In the genomic region with DNA sequence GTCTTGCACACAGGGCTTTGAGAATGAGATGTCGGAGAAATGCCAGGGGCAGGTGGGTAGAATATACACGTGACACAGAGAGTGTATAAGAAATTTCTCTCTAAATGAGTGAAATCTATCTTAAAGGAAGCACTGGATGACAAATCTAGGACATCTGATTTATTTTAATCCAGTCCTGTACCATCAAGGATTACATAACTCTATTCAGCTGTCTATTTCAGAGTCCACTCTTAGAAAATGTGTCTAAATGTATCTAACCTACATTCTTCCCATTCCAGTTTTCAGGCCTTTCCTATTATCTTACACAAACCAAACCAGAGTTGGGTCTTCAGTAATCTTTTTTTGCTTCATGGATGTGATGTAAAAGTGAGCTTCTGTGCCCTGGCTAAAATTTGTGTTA, we compare ENCODE assay signal across 40 cellular contexts.
"Had no signal": no experiment of that assay in that cellular context is flagged by ENCODE, and none has a peak within 500 bp of the region (broad histone marks: within the 10 kb centered on the region; RNA-seq: fewer than 3 reads in every experiment).

No MANE protein-coding gene starts in this region.

- H3K9me3 Mint-ChIP-seq: activated naive CD4-positive, alpha-beta T cell treated with anti-CD3 and anti-CD28 coated beads for 36 hours; activated naive CD4-positive, alpha-beta T cell treated with anti-CD3 and anti-CD28 coated beads, Interleukin-2, amount 10 ng/mL, durations not matched to agents 7 days and 5 days; activated naive CD4-positive, alpha-beta T cell treated with anti-CD3 and anti-CD28 coated beads, Interleukin-2, amount 50 U/mL, for 24 hours; activated naive CD8-positive, alpha-beta T cell treated with anti-CD3 and anti-CD28 coated beads, Interleukin-2, amount 10 ng/mL, durations not matched to agents 7 days and 5 days; activated naive CD8-positive, alpha-beta T cell treated with anti-CD3 and anti-CD28 coated beads, Interleukin-2, amount 50 U/mL, for 24 hours; activated T-cell treated with anti-CD3 and anti-CD28 coated beads, Interleukin-2, amount 50 U/mL, for 4 hours; activated T-helper 17 cell treated with anti-CD3 and anti-CD28 coated beads, Interleukin-2, amount 50 U/mL, for 72 hours; activated T-helper 2 cell treated with anti-CD3 and anti-CD28 coated beads, Interferon-gamma antibody, Interleukin-2, Interleukin-4, amounts not matched to agents 10 μg/mL and 5 μg/mL and 100 μg/mL, durations not matched to agents 14 hours and 24 hours and 36 hours had no signal

- H3K27me3 ChIP-seq: adrenal gland, ascending aorta, body of pancreas, brain microvascular endothelial cell, breast epithelium, cardiac muscle cell had no signal

- DNase-seq: activated effector memory CD4-positive, alpha-beta T cell treated with anti-CD3 and anti-CD28 coated beads, Interleukin-2, amount 50 U/mL, for 16 hours; activated effector memory CD4-positive, alpha-beta T cell treated with Interleukin-2 at 50 U/mL for 16 hours; activated gamma-delta T cell; activated gamma-delta T cell treated with Interleukin-2 at 50 U/mL for 16 hours; activated naive CD4-positive, alpha-beta T cell; activated naive CD4-positive, alpha-beta T cell treated with anti-CD3 and anti-CD28 coated beads for 36 hours; activated naive CD4-positive, alpha-beta T cell treated with anti-CD3 and anti-CD28 coated beads, Interleukin-2, amount 10 ng/mL, durations not matched to agents 7 days and 5 days; activated naive CD4-positive, alpha-beta T cell treated with anti-CD3 and anti-CD28 coated beads, Interleukin-2, amount 50 U/mL, for 16 hours; activated naive CD4-positive, alpha-beta T cell treated with Interleukin-2 at 50 U/mL for 16 hours; activated naive CD8-positive, alpha-beta T cell treated with anti-CD3 and anti-CD28 coated beads for 36 hours; activated naive CD8-positive, alpha-beta T cell treated with anti-CD3 and anti-CD28 coated beads, Interleukin-2, amount 10 ng/mL, durations not matched to agents 7 days and 5 days; activated naive CD8-positive, alpha-beta T cell treated with anti-CD3 and anti-CD28 coated beads, Interleukin-2, amount 50 U/mL, for 24 hours; activated T-cell treated with anti-CD3 and anti-CD28 coated beads for 4 hours; activated T-cell treated with anti-CD3 and anti-CD28 coated beads, Interleukin-2, amount 50 U/mL, for 1 hour; activated T-cell treated with anti-CD3 and anti-CD28 coated beads, Interleukin-2, amount 50 U/mL, for 24 hours; activated T-cell treated with anti-CD3 and anti-CD28 coated beads, Interleukin-2, amount 50 U/mL, for 4 hours; activated T-cell treated with anti-CD3 and anti-CD28 coated beads, Interleukin-2, amount 50 U/mL, for 48 hours; activated T-cell treated with anti-CD3 and anti-CD28 coated beads, Interleukin-2, amount 50 U/mL, for 72 hours; adrenal gland; amniotic stem cell; amygdala; anterior cingulate cortex; aorta; body of pancreas; brain microvascular endothelial cell; caudate nucleus; central memory CD4-positive, alpha-beta T cell; cerebellar nuclear complex had no signal

- ATAC-seq: activated naive CD4-positive, alpha-beta T cell treated with anti-CD3 and anti-CD28 coated beads, Interleukin-2, amount 50 U/mL, for 72 hours; activated naive CD8-positive, alpha-beta T cell treated with anti-CD3 and anti-CD28 coated beads, Interleukin-2, amount 50 U/mL, for 24 hours; activated T-cell treated with anti-CD3 and anti-CD28 coated beads, Interleukin-2, amount 50 U/mL, for 4 hours; activated T-cell treated with anti-CD3 and anti-CD28 coated beads, Interleukin-2, amount 50 U/mL, for 72 hours; activated T-helper 17 cell treated with anti-CD3 and anti-CD28 coated beads, Interleukin-2, amount 50 U/mL, for 72 hours; body of pancreas had no signal

- H3K36me3 ChIP-seq: adrenal gland, ascending aorta, brain microvascular endothelial cell, breast epithelium, cardiac muscle cell had no signal

- H3K4me3 ChIP-seq: adrenal gland, ascending aorta, body of pancreas, breast epithelium, cardiac muscle cell had no signal

- H3K4me1 ChIP-seq: adrenal gland, ascending aorta, body of pancreas, breast epithelium had no signal

- H3K27ac ChIP-seq: adrenal gland, ascending aorta, body of pancreas, brain microvascular endothelial cell, breast epithelium, cardiac muscle cell had no signal

- H3K36me3 Mint-ChIP-seq: activated naive CD4-positive, alpha-beta T cell treated with anti-CD3 and anti-CD28 coated beads, Interleukin-2, amount 10 ng/mL, durations not matched to agents 7 days and 5 days; activated naive CD4-positive, alpha-beta T cell treated with anti-CD3 and anti-CD28 coated beads, Interleukin-2, amount 50 U/mL, for 24 hours; activated naive CD4-positive, alpha-beta T cell treated with anti-CD3 and anti-CD28 coated beads, Interleukin-2, amount 50 U/mL, for 72 hours; activated naive CD8-positive, alpha-beta T cell; activated naive CD8-positive, alpha-beta T cell treated with anti-CD3 and anti-CD28 coated beads for 36 hours; activated naive CD8-positive, alpha-beta T cell treated with anti-CD3 and anti-CD28 coated beads, Interleukin-2, amount 10 ng/mL, durations not matched to agents 7 days and 5 days; brain had no signal

- H3K27ac Mint-ChIP-seq: activated naive CD4-positive, alpha-beta T cell treated with anti-CD3 and anti-CD28 coated beads for 36 hours; activated naive CD4-positive, alpha-beta T cell treated with anti-CD3 and anti-CD28 coated beads, Interleukin-2, amount 10 ng/mL, durations not matched to agents 7 days and 5 days; activated naive CD4-positive, alpha-beta T cell treated with anti-CD3 and anti-CD28 coated beads, Interleukin-2, amount 50 U/mL, for 24 hours; activated naive CD4-positive, alpha-beta T cell treated with anti-CD3 and anti-CD28 coated beads, Interleukin-2, amount 50 U/mL, for 72 hours; activated naive CD8-positive, alpha-beta T cell; activated naive CD8-positive, alpha-beta T cell treated with anti-CD3 and anti-CD28 coated beads for 36 hours; activated naive CD8-positive, alpha-beta T cell treated with anti-CD3 and anti-CD28 coated beads, Interleukin-2, amount 10 ng/mL, durations not matched to agents 7 days and 5 days; activated naive CD8-positive, alpha-beta T cell treated with anti-CD3 and anti-CD28 coated beads, Interleukin-2, amount 50 U/mL, for 24 hours; activated T-cell treated with anti-CD3 and anti-CD28 coated beads, Interleukin-2, amount 50 U/mL, for 24 hours; activated T-cell treated with anti-CD3 and anti-CD28 coated beads, Interleukin-2, amount 50 U/mL, for 72 hours; activated T-helper 17 cell treated with anti-CD3 and anti-CD28 coated beads, Interleukin-2, amount 50 U/mL, for 72 hours; activated T-helper 2 cell treated with anti-CD3 and anti-CD28 coated beads, Interferon-gamma antibody, Interleukin-2, Interleukin-4, amounts not matched to agents 10 μg/mL and 5 μg/mL and 100 μg/mL, durations not matched to agents 14 hours and 24 hours and 36 hours; brain had no signal

- FAIRE-seq: astrocyte, bronchial epithelial cell had no signal

- H3K4me3 Mint-ChIP-seq: activated naive CD4-positive, alpha-beta T cell treated with anti-CD3 and anti-CD28 coated beads for 36 hours; activated naive CD4-positive, alpha-beta T cell treated with anti-CD3 and anti-CD28 coated beads, Interleukin-2, amount 10 ng/mL, durations not matched to agents 7 days and 5 days; activated naive CD4-positive, alpha-beta T cell treated with anti-CD3 and anti-CD28 coated beads, Interleukin-2, amount 50 U/mL, for 24 hours; activated naive CD8-positive, alpha-beta T cell; activated naive CD8-positive, alpha-beta T cell treated with anti-CD3 and anti-CD28 coated beads for 36 hours; activated naive CD8-positive, alpha-beta T cell treated with anti-CD3 and anti-CD28 coated beads, Interleukin-2, amount 10 ng/mL, durations not matched to agents 7 days and 5 days; activated naive CD8-positive, alpha-beta T cell treated with anti-CD3 and anti-CD28 coated beads, Interleukin-2, amount 50 U/mL, for 24 hours; activated T-cell treated with anti-CD3 and anti-CD28 coated beads, Interleukin-2, amount 50 U/mL, for 24 hours; activated T-cell treated with anti-CD3 and anti-CD28 coated beads, Interleukin-2, amount 50 U/mL, for 4 hours; activated T-cell treated with anti-CD3 and anti-CD28 coated beads, Interleukin-2, amount 50 U/mL, for 72 hours; activated T-helper 17 cell treated with anti-CD3 and anti-CD28 coated beads, Interleukin-2, amount 50 U/mL, for 72 hours; brain; central memory CD8-positive, alpha-beta T cell had no signal

- H3K4me1 Mint-ChIP-seq: activated naive CD4-positive, alpha-beta T cell treated with anti-CD3 and anti-CD28 coated beads, Interleukin-2, amount 10 ng/mL, durations not matched to agents 7 days and 5 days; activated naive CD4-positive, alpha-beta T cell treated with anti-CD3 and anti-CD28 coated beads, Interleukin-2, amount 50 U/mL, for 24 hours; activated naive CD8-positive, alpha-beta T cell treated with anti-CD3 and anti-CD28 coated beads for 36 hours; activated naive CD8-positive, alpha-beta T cell treated with anti-CD3 and anti-CD28 coated beads, Interleukin-2, amount 10 ng/mL, durations not matched to agents 7 days and 5 days; activated naive CD8-positive, alpha-beta T cell treated with anti-CD3 and anti-CD28 coated beads, Interleukin-2, amount 50 U/mL, for 24 hours; activated T-helper 17 cell treated with anti-CD3 and anti-CD28 coated beads, Interleukin-2, amount 50 U/mL, for 72 hours; central memory CD8-positive, alpha-beta T cell had no signal

- H3K9me3 ChIP-seq: adrenal gland, ascending aorta, body of pancreas, breast epithelium had no signal

- H3K27me3 Mint-ChIP-seq: activated naive CD4-positive, alpha-beta T cell treated with anti-CD3 and anti-CD28 coated beads, Interleukin-2, amount 10 ng/mL, durations not matched to agents 7 days and 5 days; activated naive CD4-positive, alpha-beta T cell treated with anti-CD3 and anti-CD28 coated beads, Interleukin-2, amount 50 U/mL, for 24 hours; activated naive CD8-positive, alpha-beta T cell treated with anti-CD3 and anti-CD28 coated beads for 36 hours; activated naive CD8-positive, alpha-beta T cell treated with anti-CD3 and anti-CD28 coated beads, Interleukin-2, amount 10 ng/mL, durations not matched to agents 7 days and 5 days; activated naive CD8-positive, alpha-beta T cell treated with anti-CD3 and anti-CD28 coated beads, Interleukin-2, amount 50 U/mL, for 24 hours; activated T-cell treated with anti-CD3 and anti-CD28 coated beads, Interleukin-2, amount 50 U/mL, for 24 hours; activated T-helper 17 cell treated with anti-CD3 and anti-CD28 coated beads, Interleukin-2, amount 50 U/mL, for 72 hours; brain; central memory CD8-positive, alpha-beta T cell had no signal
